9 cellular contexts compared by ENCODE assay signal in the genomic region with DNA sequence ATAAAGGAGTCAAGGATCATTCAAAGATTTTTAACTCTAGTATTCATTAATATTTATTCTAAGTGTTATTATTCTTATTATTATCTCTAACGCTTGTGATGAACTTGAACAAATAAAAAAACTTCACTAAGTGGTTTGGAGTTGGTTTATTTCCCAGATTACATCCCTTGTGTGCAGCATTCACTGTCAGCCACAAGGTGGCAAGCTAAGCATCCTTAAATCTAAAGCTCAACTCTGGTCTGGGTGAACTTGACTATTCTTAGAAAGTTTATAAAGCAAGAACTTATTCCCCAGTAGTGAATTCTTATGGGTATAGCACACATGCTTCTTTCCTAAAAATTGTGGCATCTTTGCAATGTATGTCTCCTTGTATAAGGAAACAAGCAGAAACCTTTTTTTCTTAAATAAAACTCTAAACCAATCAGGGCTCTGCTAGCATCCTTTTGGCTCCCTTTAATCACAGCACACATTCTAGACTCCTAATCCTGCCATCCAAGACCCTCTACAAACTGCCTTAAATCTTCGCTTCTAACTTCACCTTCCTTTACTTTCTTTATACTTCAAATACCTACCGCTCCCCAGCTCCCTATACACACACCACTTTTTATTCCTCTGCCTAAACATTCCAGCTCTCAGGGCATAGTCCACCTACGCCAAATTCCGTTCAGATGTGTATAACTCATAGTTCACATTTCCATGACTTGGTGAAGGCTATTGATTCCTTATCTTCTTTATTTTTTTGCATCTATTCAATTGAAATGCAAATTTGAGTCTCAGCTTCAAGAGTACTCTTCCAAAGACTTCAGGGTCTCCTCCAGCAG.
DNase-seq lines count a peak whose midpoint lies in the region; ATAC-seq and TF ChIP-seq lines count a peak whose summit lies in the region.
"Had no signal": no experiment of that assay in that cellular context is flagged by ENCODE, and none has a peak within 500 bp of the region (broad histone marks: within the 10 kb centered on the region; RNA-seq: fewer than 3 reads in every experiment).

No MANE protein-coding gene starts in this region.

- H3K4me3 ChIP-seq in Jurkat, Clone E6-1 (ENCODE audit: low read length) = no peak overlapping the region
- no peak overlapping the region for H3K4me3 ChIP-seq in fibroblast of mammary gland (ENCODE audit: control insufficient read depth, low read depth, low read length)
- no peak overlapping the region for H3K4me3 ChIP-seq in parathyroid adenoma (ENCODE audit: low read depth, low read length)

- no peaks in the 10 kb centered on the region for H3K36me3 ChIP-seq in parathyroid adenoma (ENCODE audit: control insufficient read depth, insufficient read depth, low read length)

- H3K27ac Mint-ChIP-seq in stimulated activated naive CD8-positive, alpha-beta T cell treated with anti-CD3 and anti-CD28 coated beads, Interleukin-15, amount 100 ng/mL, for 72 hours = no peak overlapping the region
- H3K27ac Mint-ChIP-seq in T-helper 17 cell = no peak overlapping the region
- H3K27ac Mint-ChIP-seq: naive thymus-derived CD8-positive, alpha-beta T cell had no signal

- H2AFZ ChIP-seq in parathyroid adenoma = no peak overlapping the region

- H3K9me3 Mint-ChIP-seq in stimulated activated naive CD8-positive, alpha-beta T cell treated with anti-CD3 and anti-CD28 coated beads, Interleukin-15, amount 100 ng/mL, for 72 hours = peaks cover 0 to under 1% of the 10 kb centered on the region in 2 donors

- no peaks in the 10 kb centered on the region for H3K27me3 ChIP-seq in parathyroid adenoma (ENCODE audit: control insufficient read depth, insufficient read depth, low read length)

- H3K36me3 Mint-ChIP-seq in T-helper 17 cell (ENCODE audit: low read depth) = no peaks in the 10 kb centered on the region

- H3K27me3 Mint-ChIP-seq in stimulated activated naive CD8-positive, alpha-beta T cell treated with anti-CD3 and anti-CD28 coated beads, Interleukin-15, amount 100 ng/mL, for 72 hours = no peaks in the 10 kb centered on the region
- H3K27me3 Mint-ChIP-seq in T-helper 17 cell = no peaks in the 10 kb centered on the region

- H3K9me3 ChIP-seq in parathyroid adenoma (ENCODE audit: control insufficient read depth, low read length) (no peaks in the 10 kb centered on the region), T-helper 17 cell (ENCODE audit: control insufficient read depth, low read length, poor library complexity, severe bottlenecking) (no peaks in the 10 kb centered on the region)

- peak; percentile 5 to 14 for DNase-seq in stimulated activated naive CD8-positive, alpha-beta T cell treated with anti-CD3 and anti-CD28 coated beads, Interleukin-15, amount 100 ng/mL, for 72 hours
- DNase-seq in stimulated activated naive CD8-positive, alpha-beta T cell treated with anti-CD3 and anti-CD28 coated beads, Interleukin-15, Interleukin-2, amounts not matched to agents 100 U/mL and 50 U/mL, for 24 hours = no peak
- DNase-seq in Jurkat, Clone E6-1 (ENCODE audit: low read depth, low spot score) = peak; percentile 36
- DNase-seq in SK-N-DZ (ENCODE audit: low spot score) (peak; percentile 62), fibroblast of mammary gland (ENCODE audit: low read depth) (peak; percentile 66), T-helper 17 cell (no peak)

- H3K4me3 Mint-ChIP-seq in stimulated activated naive CD8-positive, alpha-beta T cell treated with anti-CD3 and anti-CD28 coated beads, Interleukin-15, amount 100 ng/mL, for 72 hours = no peak overlapping the region
- no peak overlapping the region for H3K4me3 Mint-ChIP-seq in T-helper 17 cell
- H3K4me3 Mint-ChIP-seq: naive thymus-derived CD8-positive, alpha-beta T cell had no signal

- no peaks in the 10 kb centered on the region for H3K4me1 Mint-ChIP-seq in stimulated activated naive CD8-positive, alpha-beta T cell treated with anti-CD3 and anti-CD28 coated beads, Interleukin-15, amount 100 ng/mL, for 72 hours
- no peaks in the 10 kb centered on the region for H3K4me1 Mint-ChIP-seq in T-helper 17 cell
- H3K4me1 Mint-ChIP-seq: naive thymus-derived CD8-positive, alpha-beta T cell had no signal

- ATAC-seq in stimulated activated naive CD8-positive, alpha-beta T cell treated with anti-CD3 and anti-CD28 coated beads, Interleukin-15, amount 100 ng/mL, for 72 hours = peak; percentile 64
- ATAC-seq in stimulated activated naive CD8-positive, alpha-beta T cell treated with anti-CD3 and anti-CD28 coated beads, Interleukin-15, Interleukin-2, amounts not matched to agents 100 U/mL and 50 U/mL, for 24 hours = no peak
- peak; percentile 95 for ATAC-seq in GM21786 (IDR thresholded peaks at IDR 0.05; ENCODE audit: unreplicated experiment)
- ATAC-seq in T-helper 17 cell = no peak
- ATAC-seq: naive thymus-derived CD8-positive, alpha-beta T cell had no signal

- no peak overlapping the region for H3K9ac ChIP-seq in parathyroid adenoma

- no peaks in the 10 kb centered on the region for H3K4me1 ChIP-seq in parathyroid adenoma

- no peak overlapping the region for H3K4me2 ChIP-seq in parathyroid adenoma (ENCODE audit: low read length)

- TF ChIP-seq CTCF in fibroblast of mammary gland (conservative IDR thresholded peaks at IDR 0.05; ENCODE audit: control insufficient read depth, insufficient read depth, low read depth, low read length) (peak; percentile 91), parathyroid adenoma (IDR thresholded peaks at IDR 0.05) (peak; percentile 53)

- H3K79me2 ChIP-seq in parathyroid adenoma = no peaks in the 10 kb centered on the region

- H3K27ac ChIP-seq in parathyroid adenoma = no peak overlapping the region

Comparison
In these comparisons a context has a peak if more than half of its experiments do, and no peak if none do; other contexts are left out.
1. ATAC-seq: peak in stimulated activated naive CD8-positive, alpha-beta T cell treated with anti-CD3 and anti-CD28 coated beads, Interleukin-15, amount 100 ng/mL, for 72 hours (single experiment) and GM21786 (single experiment); none in stimulated activated naive CD8-positive, alpha-beta T cell treated with anti-CD3 and anti-CD28 coated beads, Interleukin-15, Interleukin-2, amounts not matched to agents 100 U/mL and 50 U/mL, for 24 hours (single experiment) and T-helper 17 cell (single experiment).
2. DNase-seq: peak in stimulated activated naive CD8-positive, alpha-beta T cell treated with anti-CD3 and anti-CD28 coated beads, Interleukin-15, amount 100 ng/mL, for 72 hours (2 of 2), Jurkat, Clone E6-1 (single experiment), SK-N-DZ (single experiment) and fibroblast of mammary gland (single experiment); none in stimulated activated naive CD8-positive, alpha-beta T cell treated with anti-CD3 and anti-CD28 coated beads, Interleukin-15, Interleukin-2, amounts not matched to agents 100 U/mL and 50 U/mL, for 24 hours (single experiment) and T-helper 17 cell (0 of 3).